23 cellular contexts compared by ENCODE assay signal in the genomic region with DNA sequence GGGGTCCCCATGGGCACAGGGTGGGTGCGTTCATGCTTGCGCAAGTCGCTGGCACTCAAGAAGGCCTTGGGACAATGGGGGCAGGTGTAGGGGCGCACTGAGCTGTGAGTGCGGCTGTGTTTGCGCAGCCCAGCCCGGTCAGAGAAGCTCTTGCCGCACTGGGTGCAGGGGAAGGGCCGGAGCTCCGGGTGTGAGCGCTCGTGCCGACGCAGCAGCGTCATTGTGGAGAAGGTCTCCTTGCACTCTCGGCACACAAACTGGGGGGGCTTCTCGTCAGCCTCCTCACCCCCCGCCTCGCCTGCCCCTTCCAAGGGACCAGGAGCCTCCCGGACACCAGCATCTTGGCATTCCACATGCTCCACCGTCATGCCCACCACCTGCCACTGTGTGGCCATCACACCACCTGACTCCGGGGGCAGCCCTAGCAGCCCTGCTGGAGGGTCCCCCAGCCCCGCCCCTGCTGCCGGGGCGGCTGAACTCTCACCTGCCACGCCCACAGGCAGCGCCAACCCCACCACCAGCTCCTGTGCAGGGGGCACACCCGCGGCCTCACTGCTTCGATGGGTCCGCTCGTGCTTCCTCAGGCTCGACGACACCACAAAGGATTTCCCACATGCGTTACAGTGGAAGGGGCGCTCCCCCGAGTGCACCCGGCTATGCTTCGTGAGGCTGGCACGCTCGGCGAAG.
"Had no signal": no experiment of that assay in that cellular context is flagged by ENCODE, and none has a peak within 500 bp of the region (broad histone marks: within the 10 kb centered on the region; RNA-seq: fewer than 3 reads in every experiment).

No MANE protein-coding gene starts in this region.

- H3K9me3 Mint-ChIP-seq: activated B cell treated with CpG ODN at 0.5 μM for 24 hours; activated CD4-positive, alpha-beta memory T cell treated with anti-CD3 and anti-CD28 coated beads for 36 hours; activated naive CD8-positive, alpha-beta T cell treated with anti-CD3 and anti-CD28 coated beads for 36 hours; activated T-helper 17 cell treated with anti-CD3 and anti-CD28 coated beads, Interleukin-2, amount 50 U/mL, for 72 hours; naive thymus-derived CD8-positive, alpha-beta T cell; stimulated activated naive CD8-positive, alpha-beta T cell treated with anti-CD3 and anti-CD28 coated beads, Interleukin-15, amount 100 ng/mL, for 72 hours had no signal

- H3K9me3 ChIP-seq: neutrophil, suprapubic skin, vagina had no signal

- ATAC-seq: activated T-helper 17 cell treated with anti-CD3 and anti-CD28 coated beads, Interleukin-2, amount 50 U/mL, for 72 hours; naive thymus-derived CD8-positive, alpha-beta T cell; sciatic nerve; stimulated activated naive CD8-positive, alpha-beta T cell treated with anti-CD3 and anti-CD28 coated beads, Interleukin-15, amount 100 ng/mL, for 72 hours had no signal

- H3K27ac Mint-ChIP-seq: activated B cell treated with CpG ODN at 0.5 μM for 24 hours; activated CD4-positive, alpha-beta memory T cell treated with anti-CD3 and anti-CD28 coated beads for 36 hours; activated naive CD8-positive, alpha-beta T cell treated with anti-CD3 and anti-CD28 coated beads for 36 hours; activated T-helper 17 cell treated with anti-CD3 and anti-CD28 coated beads, Interleukin-2, amount 50 U/mL, for 72 hours had no signal

- H3K27me3 ChIP-seq: neutrophil, suprapubic skin, vagina had no signal

- H3K27ac ChIP-seq: neutrophil, parathyroid adenoma, suprapubic skin, vagina had no signal

- DNase-seq: activated B cell treated with CpG ODN at 0.5 μM for 24 hours; activated CD4-positive, alpha-beta memory T cell treated with anti-CD3 and anti-CD28 coated beads for 36 hours; activated CD4-positive, alpha-beta T cell treated with anti-CD3 and anti-CD28 coated beads for 4 hours; activated naive CD4-positive, alpha-beta T cell; activated naive CD8-positive, alpha-beta T cell treated with anti-CD3 and anti-CD28 coated beads for 36 hours; activated T-cell treated with anti-CD3 and anti-CD28 coated beads, Interleukin-2, amount 50 U/mL, for 1 hour; amniotic stem cell; dermis blood vessel endothelial cell; effector memory CD4-positive, alpha-beta T cell; mesendoderm; naive thymus-derived CD8-positive, alpha-beta T cell; stimulated activated CD4-positive, alpha-beta T cell treated with anti-CD3 and anti-CD28 coated beads, Interleukin-4, amount 100 ng/mL, for 1 hour; stimulated activated naive CD8-positive, alpha-beta T cell treated with anti-CD3 and anti-CD28 coated beads, Interleukin-15, amount 100 ng/mL, for 72 hours; T-helper 1 cell; T-helper 9 cell; trophoblast cell had no signal

- H3K4me3 Mint-ChIP-seq: activated B cell treated with CpG ODN at 0.5 μM for 24 hours; activated CD4-positive, alpha-beta memory T cell treated with anti-CD3 and anti-CD28 coated beads for 36 hours; activated naive CD8-positive, alpha-beta T cell treated with anti-CD3 and anti-CD28 coated beads for 36 hours; activated T-helper 17 cell treated with anti-CD3 and anti-CD28 coated beads, Interleukin-2, amount 50 U/mL, for 72 hours; naive thymus-derived CD8-positive, alpha-beta T cell; stimulated activated naive CD8-positive, alpha-beta T cell treated with anti-CD3 and anti-CD28 coated beads, Interleukin-15, amount 100 ng/mL, for 72 hours had no signal

- H3K4me1 ChIP-seq: parathyroid adenoma had no signal

- H3K27me3 Mint-ChIP-seq: activated B cell treated with CpG ODN at 0.5 μM for 24 hours; activated CD4-positive, alpha-beta memory T cell treated with anti-CD3 and anti-CD28 coated beads for 36 hours; activated naive CD8-positive, alpha-beta T cell treated with anti-CD3 and anti-CD28 coated beads for 36 hours; activated T-helper 17 cell treated with anti-CD3 and anti-CD28 coated beads, Interleukin-2, amount 50 U/mL, for 72 hours; naive thymus-derived CD8-positive, alpha-beta T cell; stimulated activated naive CD8-positive, alpha-beta T cell treated with anti-CD3 and anti-CD28 coated beads, Interleukin-15, amount 100 ng/mL, for 72 hours had no signal

- H3K4me3 ChIP-seq: smooth muscle cell, suprapubic skin, vagina had no signal
